2 cellular contexts compared by ENCODE assay signal in genomic region chr16:23353440-23353839, GRCh38.
TF ChIP-seq lines count a peak whose summit lies in the region.

No MANE protein-coding gene starts in this region.

TF ChIP-seq in A549, 52 proteins besides CTCF, POLR2A, EP300 and RAD21:
- no peak for TF ChIP-seq ESRRA (IDR thresholded peaks at IDR 0.05; ENCODE audit: borderline replicate concordance, low read length)
- TF ChIP-seq USF2 (IDR thresholded peaks at IDR 0.05): peak; percentile 65

TF ChIP-seq in IMR-90, 13 proteins besides CTCF, POLR2A, EP300 and RAD21:
- TF ChIP-seq FOS (IDR thresholded peaks at IDR 0.05; ENCODE audit: low read depth, low read length): no peak
- peak; percentile 52 for TF ChIP-seq USF2 (IDR thresholded peaks at IDR 0.05; ENCODE audit: low read depth, low read length)
- TF ChIP-seq NFE2L2 (IDR thresholded peaks at IDR 0.05; ENCODE audit: low read depth, low read length): no peak
- no peak for TF ChIP-seq RCOR1 (IDR thresholded peaks at IDR 0.05; ENCODE audit: insufficient replicate concordance, low read length)
- TF ChIP-seq BHLHE40 (IDR thresholded peaks at IDR 0.05; ENCODE audit: low read depth, low read length): no peak
- TF ChIP-seq ELK1 (IDR thresholded peaks at IDR 0.05; ENCODE audit: borderline replicate concordance, low read depth, low read length): no peak
- TF ChIP-seq MAFK (IDR thresholded peaks at IDR 0.05; ENCODE audit: low read depth, low read length): no peak
- no peak for TF ChIP-seq CEBPB (IDR thresholded peaks at IDR 0.05; ENCODE audit: low read depth, low read length)
- TF ChIP-seq SMC3 (IDR thresholded peaks at IDR 0.05; ENCODE audit: low read depth, low read length): no peak
